Comparison of ENCODE assay signal across 21 cellular contexts in genomic region chr17:494601-495195, GRCh38.
"Had no signal": no experiment of that assay in that cellular context is flagged by ENCODE, and none has a peak within 500 bp of the region (broad histone marks: within the 10 kb centered on the region; RNA-seq: fewer than 3 reads in every experiment).

No MANE protein-coding gene starts in this region.

- H3K4me3 Mint-ChIP-seq: activated B cell treated with CpG ODN at 0.5 μM for 24 hours; activated CD4-positive, alpha-beta T cell treated with anti-CD3 and anti-CD28 coated beads, Interleukin-2, amount 10 ng/mL, durations not matched to agents 24 days and 14 days; activated naive CD4-positive, alpha-beta T cell treated with anti-CD3 and anti-CD28 coated beads, Interleukin-2, amount 50 U/mL, for 24 hours; activated T-cell treated with anti-CD3 and anti-CD28 coated beads, Interleukin-2, amount 50 U/mL, for 4 hours; central memory CD8-positive, alpha-beta T cell; neural progenitor cell; stimulated activated naive B cell treated with anti-CD40 and anti-IgM and Interleukin-4, amounts not matched to agents 10 μg/mL and 1 μg/mL and 100 μg/mL, for 72 hours had no signal

- ATAC-seq: activated T-cell treated with anti-CD3 and anti-CD28 coated beads, Interleukin-2, amount 50 U/mL, for 4 hours; esophagus mucosa; gastrocnemius medialis; right lobe of liver; stimulated activated naive B cell treated with anti-CD40 and anti-IgM and Interleukin-4, amounts not matched to agents 10 μg/mL and 1 μg/mL and 100 μg/mL, for 72 hours had no signal

- H3K9ac ChIP-seq: neural progenitor cell had no signal

- H3K27ac Mint-ChIP-seq: activated B cell treated with CpG ODN at 0.5 μM for 24 hours; activated CD4-positive, alpha-beta T cell treated with anti-CD3 and anti-CD28 coated beads, Interleukin-2, amount 10 ng/mL, durations not matched to agents 24 days and 14 days; activated naive CD4-positive, alpha-beta T cell treated with anti-CD3 and anti-CD28 coated beads, Interleukin-2, amount 50 U/mL, for 24 hours; neural progenitor cell; stimulated activated naive B cell treated with anti-CD40 and anti-IgM and Interleukin-4, amounts not matched to agents 10 μg/mL and 1 μg/mL and 100 μg/mL, for 72 hours had no signal

- H3K36me3 ChIP-seq: ascending aorta, colonic mucosa, gastrocnemius medialis, left ventricle myocardium inferior, neural progenitor cell, ovary, right lobe of liver, vagina had no signal

- H3K9me3 ChIP-seq: ascending aorta, colonic mucosa, gastrocnemius medialis, left ventricle myocardium inferior, ovary, right lobe of liver, vagina had no signal

- H3K9me3 Mint-ChIP-seq: activated B cell treated with CpG ODN at 0.5 μM for 24 hours; activated CD4-positive, alpha-beta T cell treated with anti-CD3 and anti-CD28 coated beads, Interleukin-2, amount 10 ng/mL, durations not matched to agents 24 days and 14 days; activated naive CD4-positive, alpha-beta T cell treated with anti-CD3 and anti-CD28 coated beads, Interleukin-2, amount 50 U/mL, for 24 hours; activated T-cell treated with anti-CD3 and anti-CD28 coated beads, Interleukin-2, amount 50 U/mL, for 4 hours; central memory CD8-positive, alpha-beta T cell; neural progenitor cell; stimulated activated naive B cell treated with anti-CD40 and anti-IgM and Interleukin-4, amounts not matched to agents 10 μg/mL and 1 μg/mL and 100 μg/mL, for 72 hours had no signal

- H3K4me3 ChIP-seq: colonic mucosa, gastrocnemius medialis, left ventricle myocardium inferior, neural progenitor cell, ovary, right lobe of liver, vagina had no signal

- H3K27ac ChIP-seq: colonic mucosa, gastrocnemius medialis, left ventricle myocardium inferior, neural progenitor cell, ovary, right lobe of liver, vagina had no signal

- H3K4me2 ChIP-seq: neural progenitor cell had no signal

- H3K27me3 Mint-ChIP-seq: activated naive CD4-positive, alpha-beta T cell treated with anti-CD3 and anti-CD28 coated beads, Interleukin-2, amount 50 U/mL, for 24 hours; central memory CD8-positive, alpha-beta T cell had no signal

- H3K27me3 ChIP-seq: ascending aorta, gastrocnemius medialis, ovary, right lobe of liver, vagina had no signal

- H2AFZ ChIP-seq: neural progenitor cell had no signal

- H3K36me3 Mint-ChIP-seq: activated naive CD4-positive, alpha-beta T cell treated with anti-CD3 and anti-CD28 coated beads, Interleukin-2, amount 50 U/mL, for 24 hours; neural progenitor cell; stimulated activated naive B cell treated with anti-CD40 and anti-IgM and Interleukin-4, amounts not matched to agents 10 μg/mL and 1 μg/mL and 100 μg/mL, for 72 hours had no signal

- DNase-seq: activated B cell treated with CpG ODN at 0.5 μM for 24 hours; activated CD4-positive, alpha-beta T cell treated with anti-CD3 and anti-CD28 coated beads, Interleukin-2, amount 10 ng/mL, durations not matched to agents 24 days and 14 days; activated CD8-positive, alpha-beta memory T cell treated with anti-CD3 and anti-CD28 coated beads, Interleukin-2, amount 50 U/mL, for 4 hours; activated effector memory CD4-positive, alpha-beta T cell treated with Interleukin-2 at 50 U/mL for 16 hours; activated T-cell treated with anti-CD3 and anti-CD28 coated beads, Interleukin-2, amount 50 U/mL, for 4 hours; colonic mucosa; gastrocnemius medialis; head of caudate nucleus; left ventricle myocardium inferior; mammary epithelial cell; midbrain; ovary; right lobe of liver; stimulated activated naive B cell treated with anti-CD40 and anti-IgM and Interleukin-4, amounts not matched to agents 10 μg/mL and 1 μg/mL and 100 μg/mL, for 72 hours; trophoblast cell had no signal
